ENCODE assay signal across 28 cellular contexts in the genomic region with DNA sequence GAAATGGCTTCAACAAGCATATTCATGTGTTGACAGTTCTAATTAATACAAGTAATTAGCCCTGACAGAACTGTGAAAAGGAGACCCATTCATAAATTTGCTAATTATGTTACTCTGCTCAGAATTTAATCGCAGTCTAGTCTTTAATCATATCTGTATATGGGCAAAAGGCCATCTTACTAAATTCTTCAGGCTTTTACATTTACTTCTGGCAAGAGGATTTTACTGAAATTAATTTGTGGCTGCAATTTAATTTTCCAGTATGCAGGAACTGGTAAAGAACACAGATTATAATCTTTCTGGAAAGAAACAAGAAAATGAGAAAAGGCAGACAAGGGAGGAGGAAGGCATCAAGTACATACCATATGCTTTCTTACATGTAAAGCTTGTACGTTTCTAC.
"Had no signal": no experiment of that assay in that cellular context is flagged by ENCODE, and none has a peak within 500 bp of the region (broad histone marks: within the 10 kb centered on the region; RNA-seq: fewer than 3 reads in every experiment).

No MANE protein-coding gene starts in this region.

- H3K36me3 ChIP-seq: stomach, suprapubic skin, thoracic aorta, thyroid gland, tibial artery, transverse colon, upper lobe of left lung, upper lobe of right lung, uterus, vagina had no signal

- H3K4me1 ChIP-seq: stomach, thyroid gland, tibial nerve, transverse colon, upper lobe of left lung, upper lobe of right lung, uterus, vagina had no signal

- H3K27ac ChIP-seq: stomach, suprapubic skin, testis, thoracic aorta, thyroid gland, tibial artery, tibial nerve, transverse colon, upper lobe of left lung, upper lobe of right lung, uterus, vagina had no signal

- H3K36me3 Mint-ChIP-seq: stimulated activated effector memory CD8-positive, alpha-beta T cell treated with anti-CD3 and anti-CD28 coated beads, Interleukin-12 subunit alpha, Interleukin-12 subunit beta, amount 100 ng/mL, for 72 hours had no signal

- H3K27me3 Mint-ChIP-seq: stimulated activated memory B cell treated with anti-CD40 and anti-IgM and Interleukin-4, amounts not matched to agents 10 μg/mL and 1 μg/mL and 100 μg/mL, for 72 hours; stimulated activated naive B cell treated with anti-CD40 and anti-IgM and Interleukin-4, amounts not matched to agents 10 μg/mL and 1 μg/mL and 100 μg/mL, for 72 hours; stimulated activated naive CD8-positive, alpha-beta T cell treated with anti-CD3 and anti-CD28 coated beads, Interleukin-15, amount 100 ng/mL, for 72 hours; stimulated activated naive CD8-positive, alpha-beta T cell treated with anti-CD3 and anti-CD28 coated beads, Interleukin-15, Interleukin-2, amounts not matched to agents 100 ng/mL and 50 ng/mL, for 24 hours; type B pancreatic cell had no signal

- ATAC-seq: stimulated activated effector memory CD8-positive, alpha-beta T cell treated with anti-CD3 and anti-CD28 coated beads, Interleukin-12 subunit alpha, Interleukin-12 subunit beta, amount 100 ng/mL, for 72 hours; stimulated activated memory B cell treated with anti-CD40 and anti-IgM and Interleukin-4, amounts not matched to agents 10 μg/mL and 1 μg/mL and 100 μg/mL, for 72 hours; stimulated activated naive B cell treated with anti-CD40 and anti-IgM and Interleukin-4, amounts not matched to agents 10 μg/mL and 1 μg/mL and 100 μg/mL, for 72 hours; stimulated activated naive CD8-positive, alpha-beta T cell treated with anti-CD3 and anti-CD28 coated beads, Interleukin-15, amount 100 ng/mL, for 72 hours; stimulated activated naive CD8-positive, alpha-beta T cell treated with anti-CD3 and anti-CD28 coated beads, Interleukin-15, Interleukin-2, amounts not matched to agents 100 U/mL and 50 U/mL, for 24 hours; upper lobe of right lung had no signal

- H3K4me1 Mint-ChIP-seq: stimulated activated effector memory CD8-positive, alpha-beta T cell treated with anti-CD3 and anti-CD28 coated beads, Interleukin-12 subunit alpha, Interleukin-12 subunit beta, amount 100 ng/mL, for 72 hours; stimulated activated memory B cell treated with anti-CD40 and anti-IgM and Interleukin-4, amounts not matched to agents 10 μg/mL and 1 μg/mL and 100 μg/mL, for 72 hours; stimulated activated naive CD8-positive, alpha-beta T cell treated with anti-CD3 and anti-CD28 coated beads, Interleukin-15, amount 100 ng/mL, for 72 hours had no signal

- DNase-seq: stimulated activated CD4-positive, alpha-beta T cell treated with anti-CD3 and anti-CD28 coated beads, Interleukin-2, amount 100 ng/mL, for 48 hours; stimulated activated CD4-positive, alpha-beta T cell treated with anti-CD3 and anti-CD28 coated beads, Interleukin-4, amount 100 ng/mL, for 1 hour; stimulated activated CD4-positive, alpha-beta T cell treated with anti-CD3 and anti-CD28 coated beads, Interleukin-4, amount 100 ng/mL, for 24 hours; stimulated activated CD4-positive, alpha-beta T cell treated with anti-CD3 and anti-CD28 coated beads, Interleukin-4, amount 100 ng/mL, for 4 hours; stimulated activated CD8-positive, alpha-beta memory T cell treated with anti-CD3 and anti-CD28 coated beads, Interleukin-4, amount 100 ng/mL, for 48 hours; stimulated activated naive B cell treated with anti-CD40 and anti-IgM and Interleukin-4, amounts not matched to agents 10 μg/mL and 1 μg/mL and 100 μg/mL, for 72 hours; stimulated activated naive CD4-positive, alpha-beta T cell; stimulated activated naive CD4-positive, alpha-beta T cell treated with Interleukin-2 at 50 U/mL for 16 hours; stimulated activated naive CD8-positive, alpha-beta T cell treated with anti-CD3 and anti-CD28 coated beads, Interleukin-15, amount 100 ng/mL, for 72 hours; stimulated activated naive CD8-positive, alpha-beta T cell treated with anti-CD3 and anti-CD28 coated beads, Interleukin-15, Interleukin-2, amounts not matched to agents 100 U/mL and 50 U/mL, for 24 hours; stomach; substantia nigra; testis; thyroid gland; tibial artery; transverse colon; trophoblast cell; upper lobe of left lung; upper lobe of right lung; uterus had no signal

- H3K4me3 ChIP-seq: stomach, suprapubic skin, testis, thoracic aorta, thyroid gland, tibial artery, tibial nerve, transverse colon, upper lobe of left lung, upper lobe of right lung, uterus, vagina had no signal

- H3K4me3 Mint-ChIP-seq: stimulated activated effector memory CD8-positive, alpha-beta T cell treated with anti-CD3 and anti-CD28 coated beads, Interleukin-12 subunit alpha, Interleukin-12 subunit beta, amount 100 ng/mL, for 72 hours; stimulated activated memory B cell treated with anti-CD40 and anti-IgM and Interleukin-4, amounts not matched to agents 10 μg/mL and 1 μg/mL and 100 μg/mL, for 72 hours; stimulated activated naive B cell treated with anti-CD40 and anti-IgM and Interleukin-4, amounts not matched to agents 10 μg/mL and 1 μg/mL and 100 μg/mL, for 72 hours; stimulated activated naive CD8-positive, alpha-beta T cell treated with anti-CD3 and anti-CD28 coated beads, Interleukin-15, amount 100 ng/mL, for 72 hours; stimulated activated naive CD8-positive, alpha-beta T cell treated with anti-CD3 and anti-CD28 coated beads, Interleukin-15, Interleukin-2, amounts not matched to agents 100 ng/mL and 50 ng/mL, for 24 hours; type B pancreatic cell had no signal

- H3K27me3 ChIP-seq: stomach, suprapubic skin, testis, thyroid gland, tibial artery, tibial nerve, transverse colon, upper lobe of left lung, upper lobe of right lung, uterus, vagina had no signal

- H3K9me3 ChIP-seq: testis, thoracic aorta, thyroid gland, tibial artery, transverse colon, upper lobe of left lung, upper lobe of right lung, uterus, vagina had no signal

- H3K9me3 Mint-ChIP-seq: type B pancreatic cell had no signal
